Comparison of ENCODE assay signal across 29 cellular contexts in the genomic region with DNA sequence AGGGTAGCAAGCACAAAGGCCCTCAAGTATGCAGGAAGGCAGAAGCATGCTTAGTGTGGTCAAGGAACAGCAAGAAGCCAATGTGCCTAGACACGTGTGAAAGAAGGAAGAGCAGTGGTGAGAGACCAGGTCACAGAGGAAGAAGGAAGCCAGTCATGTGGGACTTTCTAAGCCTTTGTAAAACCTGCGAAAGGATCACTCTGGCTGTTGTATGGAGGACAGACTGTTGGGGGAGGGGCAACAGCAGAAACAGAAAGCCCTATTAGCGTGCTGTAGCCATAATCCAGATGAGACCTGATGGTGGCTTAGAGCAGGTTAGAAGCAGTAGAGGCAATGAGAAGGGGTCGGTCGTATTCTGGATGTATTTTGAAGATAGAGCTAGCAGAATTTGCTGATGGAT. TPM values are rescaled to one million over a fixed set of nuclear protein-coding genes. Genes with fewer than 3 reads are reported as not detected.
DNase-seq lines count a peak whose midpoint lies in the region; ATAC-seq, FAIRE-seq and TF ChIP-seq lines count a peak whose summit lies in the region.
"Had no signal": no experiment of that assay in that cellular context is flagged by ENCODE, and none has a peak within 500 bp of the region (broad histone marks: within the 10 kb centered on the region; RNA-seq: fewer than 3 reads in every experiment).

No MANE protein-coding gene starts in this region.

- H3K27ac ChIP-seq in BLaER1 = no peak overlapping the region
- no peak overlapping the region for H3K27ac ChIP-seq in fibroblast of lung (ENCODE audit: insufficient read depth, low read length)
- H3K27ac ChIP-seq: Peyer's patch, right atrium auricular region, stomach, transverse colon had no signal

- no peaks in the 10 kb centered on the region for H3K9me3 ChIP-seq in BLaER1
- no peaks in the 10 kb centered on the region for H3K9me3 ChIP-seq in fibroblast of lung (ENCODE audit: control insufficient read depth, insufficient read depth, low read depth, low read length)
- H3K9me3 ChIP-seq: mucosa of descending colon, Peyer's patch, right atrium auricular region, SK-N-SH, stomach, transverse colon had no signal

- peak; percentile 90 for FAIRE-seq in D721Med (lab: Jason Lieb, UNC)
- FAIRE-seq: GM19239, islet of Langerhans had no signal

- TF ChIP-seq CTCF in D721Med (IDR thresholded peaks at IDR 0.05; ENCODE audit: insufficient read depth, missing control alignments) (no peak), fibroblast of lung (conservative IDR thresholded peaks at IDR 0.05 in 1 of 2, IDR thresholded peaks at IDR 0.05 in 1 of 2; ENCODE audit: low read depth in 1 of 2, low read length in 2 of 2) (no peak), omental fat pad (IDR thresholded peaks at IDR 0.05) (no peak)

- H3K9ac ChIP-seq in BLaER1 = no peak overlapping the region
- H3K9ac ChIP-seq in fibroblast of lung (ENCODE audit: insufficient read depth, low read length) = no peak overlapping the region
- H3K9ac ChIP-seq: SK-N-SH had no signal

- peaks cover 22% of the 10 kb centered on the region for H3K27me3 ChIP-seq in BLaER1
- H3K27me3 ChIP-seq in fibroblast of lung (ENCODE audit: control insufficient read depth, insufficient read depth, low read length) = no peaks in the 10 kb centered on the region
- H3K27me3 ChIP-seq: Peyer's patch, right atrium auricular region, stomach, transverse colon had no signal

- H3K36me3 ChIP-seq in BLaER1 (no peaks in the 10 kb centered on the region), fibroblast of lung (ENCODE audit: control insufficient read depth, insufficient read depth, low read length) (no peaks in the 10 kb centered on the region)
- H3K36me3 ChIP-seq: Peyer's patch, right atrium auricular region, stomach, transverse colon had no signal

- DNase-seq in D721Med (ENCODE audit: insufficient read length, low spot score) (peak; percentile 53), NCI-H82 treated with DMSO at 0.1 percent for 48 hours (lab: John Stamatoyannopoulos, UW; ENCODE audit: unreplicated experiment) (peak; percentile 97), fibroblast of lung (ENCODE audit: low read depth in 2 of 2) (no peak), omental fat pad (ENCODE audit: low spot score) (no peak), DMS 273 (lab: John Stamatoyannopoulos, UW; ENCODE audit: unreplicated experiment) (no peak)
- DNase-seq: activated T-cell treated with anti-CD3 and anti-CD28 coated beads, Interleukin-2, amount 50 U/mL, for 72 hours; CD4-positive, alpha-beta T cell; DMS53; effector memory CD4-positive, alpha-beta T cell; foreskin melanocyte; hypothalamus; left ventricle myocardium superior; mucosa of descending colon; NCI-H1105; NCI-H2029 treated with DMSO at 0.1 percent for 48 hours; NK-92 treated with Interleukin-12 subunit alpha and Interleukin-12 subunit beta, amount 100 ng/mL, for 24 hours; occipital lobe; Peyer's patch; SK-N-SH; stimulated activated CD4-positive, alpha-beta T cell treated with anti-CD3 and anti-CD28 coated beads, Interleukin-12 subunit alpha, Interleukin-12 subunit beta, amount 100 ng/mL, for 4 hours; stimulated activated CD4-positive, alpha-beta T cell treated with anti-CD3 and anti-CD28 coated beads, Interleukin-4, amount 100 ng/mL, for 4 hours; stomach; transverse colon had no signal

- H4K20me1 ChIP-seq in BLaER1 (0 out of 2 replicates have a peak, but pooled peaks cover 4% of the 10 kb centered on the region), fibroblast of lung (ENCODE audit: control insufficient read depth, extremely low read depth, insufficient read depth, low read length) (no peaks in the 10 kb centered on the region)

- no peaks in the 10 kb centered on the region for H3K79me2 ChIP-seq in fibroblast of lung (ENCODE audit: control insufficient read depth, insufficient read depth, low read length)

- peak overlapping the region; percentile 9 for H2AFZ ChIP-seq in fibroblast of lung (ENCODE audit: low read length)

- H3K4me2 ChIP-seq in BLaER1 = peak overlapping the region; percentile 11; the same call in 1 of the 2 replicates
- no peak overlapping the region for H3K4me2 ChIP-seq in fibroblast of lung (ENCODE audit: extremely low read depth, insufficient read depth, low read length)
- H3K4me2 ChIP-seq: SK-N-SH had no signal

- H3K4me3 ChIP-seq in BLaER1 (no peak overlapping the region), fibroblast of lung (replicated peaks in 1 of 4; ENCODE audit: control extremely low read depth in 1 of 4, insufficient read depth in 1 of 4, low read depth in 3 of 4, low read length in 4 of 4) (no peak overlapping the region)
- H3K4me3 ChIP-seq: mucosa of descending colon, Peyer's patch, right atrium auricular region, stomach, transverse colon had no signal

- ATAC-seq in HG03571 (IDR thresholded peaks at IDR 0.05; ENCODE audit: unreplicated experiment) (no peak), omental fat pad (ENCODE audit: low FRiP score) (no peak), HG03097 (IDR thresholded peaks at IDR 0.05; ENCODE audit: low FRiP score, unreplicated experiment) (no peak)
- ATAC-seq: activated T-cell treated with anti-CD3 and anti-CD28 coated beads, Interleukin-2, amount 50 U/mL, for 72 hours; left ventricle myocardium superior; mucosa of descending colon had no signal

- H3K4me1 ChIP-seq in BLaER1 (peaks cover 27% of the 10 kb centered on the region), fibroblast of lung (ENCODE audit: control insufficient read depth, extremely low read depth, insufficient read depth, low read length) (peaks cover 6% of the 10 kb centered on the region)

RNA-seq across cellular contexts. Expression of a gene that starts 5.6 kb away (rescaled TPM):
- total RNA-seq in fibroblast of lung (88.6 and 106 TPM in 2 replicates), omental fat pad (100 to 1,000 TPM; 127 to 150 (median 129) TPM)
- polyA plus RNA-seq in fibroblast of lung = 287 and 289 TPM in 2 replicates
- 211 and 244 TPM in 2 replicates for polyA plus RNA-seq in fibroblast of lung (2012)
- 376 and 386 TPM in 2 replicates for polyA minus RNA-seq in fibroblast of lung (ENCODE audit: low replicate concordance)

RNA-seq across cellular contexts. Expression of a gene that starts 7.7 kb away (rescaled TPM):
- 29.5 and 63.6 TPM in 2 replicates for total RNA-seq in fibroblast of lung
- polyA plus RNA-seq in fibroblast of lung = 269 and 312 TPM in 2 replicates
- polyA plus RNA-seq in fibroblast of lung (2012) = 689 and 844 TPM in 2 replicates
- polyA minus RNA-seq in fibroblast of lung (ENCODE audit: low replicate concordance) = 1,246 and 1,454 TPM in 2 replicates
- 100 to 1,000 TPM in 2 of 4 donors, 10 to 100 TPM in 2; 77.6 to 143 (median 113) TPM for total RNA-seq in omental fat pad

RNA-seq across cellular contexts. Expression of a gene that starts 13.8 kb away (rescaled TPM):
- total RNA-seq in fibroblast of lung (0.17 and 0.26 TPM in 2 replicates), omental fat pad (1 to 10 TPM in 2 of 4 donors, under 1 TPM in 2; 0.44 to 2.2 (median 0.92) TPM)
- 0.09 and 0.17 TPM in 2 replicates for polyA plus RNA-seq in fibroblast of lung
- 0.16 and 0.65 TPM in 2 replicates for polyA plus RNA-seq in fibroblast of lung (2012)
- 0.63 and 0.67 TPM in 2 replicates for polyA minus RNA-seq in fibroblast of lung (ENCODE audit: low replicate concordance)
- total RNA-seq: occipital lobe had no signal

RNA-seq across cellular contexts. Expression of a gene that starts 30.8 kb away (rescaled TPM):
- 14.4 and 27.2 TPM in 2 replicates for total RNA-seq in fibroblast of lung
- 50.8 and 152 TPM in 2 replicates for polyA plus RNA-seq in fibroblast of lung
- 53.8 and 172 TPM in 2 replicates for polyA plus RNA-seq in fibroblast of lung (2012)
- polyA minus RNA-seq in fibroblast of lung (ENCODE audit: low replicate concordance) = 75.4 and 190 TPM in 2 replicates
- total RNA-seq in omental fat pad = 10 to 100 TPM; 19.7 to 26.5 (median 21.8) TPM

RNA-seq across cellular contexts. Expression of a gene that starts 34.7 kb away (rescaled TPM):
- total RNA-seq in fibroblast of lung = 67.0 and 79.1 TPM in 2 replicates
- 114 and 138 TPM in 2 replicates for polyA plus RNA-seq in fibroblast of lung
- polyA plus RNA-seq in fibroblast of lung (2012) = 82.4 and 105 TPM in 2 replicates
- polyA minus RNA-seq in fibroblast of lung (ENCODE audit: low replicate concordance) = 127 and 133 TPM in 2 replicates
- total RNA-seq in omental fat pad = 10 to 100 TPM; 51.2 to 64.0 (median 62.7) TPM

Comparison
In these comparisons a context has a peak if more than half of its experiments do, and no peak if none do; other contexts are left out.
1. DNase-seq: peak in D721Med (single experiment) and NCI-H82 treated with DMSO at 0.1 percent for 48 hours (single experiment); none in fibroblast of lung (0 of 2), omental fat pad (single experiment) and DMS 273 (single experiment).